In the genomic region with DNA sequence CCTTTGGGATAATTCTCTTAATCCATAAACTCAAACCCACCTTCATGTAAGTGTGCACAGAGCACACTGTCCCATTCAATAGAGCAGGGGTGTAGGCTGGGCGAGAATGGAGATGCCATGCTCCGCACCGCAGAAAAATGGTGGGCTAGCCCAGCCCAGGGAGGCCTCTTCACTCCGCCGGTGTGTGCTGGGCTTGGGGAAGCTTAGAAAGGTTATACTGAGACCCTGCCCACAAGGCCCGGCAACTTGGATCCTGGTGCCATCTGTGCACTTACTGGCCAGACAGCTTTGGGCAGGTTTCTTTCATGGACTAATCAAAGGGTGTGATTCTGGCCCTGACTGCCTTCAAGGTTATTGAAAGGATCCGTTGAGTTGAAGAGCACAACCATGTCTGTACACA, we compare ENCODE assay signal across 1 cellular context.
TF ChIP-seq lines count a peak whose summit lies in the region.

No MANE protein-coding gene starts in this region.

TF ChIP-seq in HepG2, 621 proteins besides CTCF, POLR2A, EP300 and RAD21:
- no peak for TF ChIP-seq FOXK2 (IDR thresholded peaks at IDR 0.05)
- no peak for TF ChIP-seq POLR2AphosphoS5 (IDR thresholded peaks at IDR 0.05; ENCODE audit: low read depth, low read length)
- TF ChIP-seq, protein P1, sequence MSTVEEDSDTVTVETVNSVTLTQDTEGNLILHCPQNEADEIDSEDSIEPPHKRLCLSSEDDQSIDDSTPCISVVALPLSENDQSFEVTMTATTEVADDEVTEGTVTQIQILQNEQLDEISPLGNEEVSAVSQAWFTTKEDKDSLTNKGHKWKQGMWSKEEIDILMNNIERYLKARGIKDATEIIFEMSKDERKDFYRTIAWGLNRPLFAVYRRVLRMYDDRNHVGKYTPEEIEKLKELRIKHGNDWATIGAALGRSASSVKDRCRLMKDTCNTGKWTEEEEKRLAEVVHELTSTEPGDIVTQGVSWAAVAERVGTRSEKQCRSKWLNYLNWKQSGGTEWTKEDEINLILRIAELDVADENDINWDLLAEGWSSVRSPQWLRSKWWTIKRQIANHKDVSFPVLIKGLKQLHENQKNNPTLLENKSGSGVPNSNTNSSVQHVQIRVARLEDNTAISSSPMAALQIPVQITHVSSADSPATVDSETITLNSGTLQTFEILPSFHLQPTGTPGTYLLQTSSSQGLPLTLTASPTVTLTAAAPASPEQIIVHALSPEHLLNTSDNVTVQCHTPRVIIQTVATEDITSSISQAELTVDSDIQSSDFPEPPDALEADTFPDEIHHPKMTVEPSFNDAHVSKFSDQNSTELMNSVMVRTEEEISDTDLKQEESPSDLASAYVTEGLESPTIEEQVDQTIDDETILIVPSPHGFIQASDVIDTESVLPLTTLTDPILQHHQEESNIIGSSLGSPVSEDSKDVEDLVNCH (CRISPR knock-in tag; IDR thresholded peaks at IDR 0.05): no peak
- TF ChIP-seq MAZ (IDR thresholded peaks at IDR 0.05; ENCODE audit: borderline replicate concordance, low read depth, low read length): no peak
- TF ChIP-seq MAZ (CRISPR knock-in tag; IDR thresholded peaks at IDR 0.05; ENCODE audit: low read depth): no peak
- no peak for TF ChIP-seq ZBTB21 (CRISPR knock-in tag; IDR thresholded peaks at IDR 0.05)
- TF ChIP-seq KLF15 (CRISPR knock-in tag; IDR thresholded peaks at IDR 0.05; ENCODE audit: borderline replicate concordance): no peak
- TF ChIP-seq NR2F6 (IDR thresholded peaks at IDR 0.05): no peak
- no peak for TF ChIP-seq NR2F6 (CRISPR knock-in tag; IDR thresholded peaks at IDR 0.05)
- TF ChIP-seq, protein P2, sequence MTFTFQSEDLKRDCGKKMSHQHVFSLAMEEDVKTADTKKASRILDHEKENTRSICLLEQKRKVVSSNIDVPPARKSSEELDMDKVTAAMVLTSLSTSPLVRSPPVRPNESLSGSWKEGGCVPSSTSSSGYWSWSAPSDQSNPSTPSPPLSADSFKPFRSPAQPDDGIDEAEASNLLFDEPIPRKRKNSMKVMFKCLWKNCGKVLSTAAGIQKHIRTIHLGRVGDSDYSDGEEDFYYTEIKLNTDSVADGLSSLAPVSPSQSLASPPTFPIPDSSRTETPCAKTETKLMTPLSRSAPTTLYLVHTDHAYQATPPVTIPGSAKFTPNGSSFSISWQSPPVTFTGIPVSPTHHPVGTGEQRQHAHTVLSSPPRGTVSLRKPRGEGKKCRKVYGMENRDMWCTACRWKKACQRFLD (CRISPR knock-in tag; IDR thresholded peaks at IDR 0.05; ENCODE audit: borderline replicate concordance): no peak
- no peak for TF ChIP-seq ZNF672 (CRISPR knock-in tag; IDR thresholded peaks at IDR 0.05)
- TF ChIP-seq, protein P3, sequence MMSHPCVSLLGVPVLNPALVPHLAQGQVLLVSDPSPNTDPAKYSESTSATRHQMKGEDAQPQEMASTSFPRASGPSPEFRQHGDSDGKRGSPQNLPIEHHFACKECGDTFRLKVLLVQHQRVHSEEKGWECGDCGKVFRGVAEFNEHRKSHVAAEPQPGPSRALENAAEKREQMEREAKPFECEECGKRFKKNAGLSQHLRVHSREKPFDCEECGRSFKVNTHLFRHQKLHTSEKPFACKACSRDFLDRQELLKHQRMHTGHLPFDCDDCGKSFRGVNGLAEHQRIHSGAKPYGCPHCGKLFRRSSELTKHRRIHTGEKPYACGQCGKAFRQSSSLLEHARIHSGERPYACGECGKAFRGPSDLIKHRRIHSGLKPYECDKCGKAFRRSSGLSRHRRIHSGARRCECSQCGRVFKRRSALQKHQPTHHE (CRISPR knock-in tag; IDR thresholded peaks at IDR 0.05; ENCODE audit: borderline replicate concordance): no peak
- TF ChIP-seq CENPX (CRISPR knock-in tag; IDR thresholded peaks at IDR 0.05): no peak
- TF ChIP-seq, protein P4, sequence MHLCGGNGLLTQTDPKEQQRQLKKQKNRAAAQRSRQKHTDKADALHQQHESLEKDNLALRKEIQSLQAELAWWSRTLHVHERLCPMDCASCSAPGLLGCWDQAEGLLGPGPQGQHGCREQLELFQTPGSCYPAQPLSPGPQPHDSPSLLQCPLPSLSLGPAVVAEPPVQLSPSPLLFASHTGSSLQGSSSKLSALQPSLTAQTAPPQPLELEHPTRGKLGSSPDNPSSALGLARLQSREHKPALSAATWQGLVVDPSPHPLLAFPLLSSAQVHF (CRISPR knock-in tag; IDR thresholded peaks at IDR 0.05): no peak
